In the genomic region with DNA sequence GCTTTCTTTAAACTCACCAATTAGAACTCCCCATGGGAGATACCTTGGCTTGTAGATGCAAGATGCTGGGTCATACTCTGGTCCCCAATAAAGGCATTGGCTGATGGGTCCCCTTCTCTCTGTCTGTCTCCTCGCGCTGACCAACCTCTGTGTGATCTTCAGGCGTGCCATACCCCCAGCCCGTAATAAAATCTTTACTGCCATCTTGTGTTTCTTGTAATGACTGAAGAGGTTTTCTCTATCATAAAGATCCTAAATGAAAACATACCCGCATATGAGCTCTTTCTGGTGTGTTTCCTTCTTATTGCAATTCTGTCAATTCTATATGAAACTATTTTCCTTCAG, we compare ENCODE assay signal across 12 cellular contexts. TPM values are rescaled to one million over a fixed set of nuclear protein-coding genes. Genes with fewer than 3 reads are reported as not detected.
DNase-seq lines count a peak whose midpoint lies in the region; ATAC-seq, FAIRE-seq and TF ChIP-seq lines count a peak whose summit lies in the region.
"Not testable (repeated sequence)": the region's sequence is repeated elsewhere in the genome, so short reads cannot be mapped to it uniquely, and the experiment has no call there.
"Had no signal": no experiment of that assay in that cellular context is flagged by ENCODE, and none has a peak within 500 bp of the region (broad histone marks: within the 10 kb centered on the region; RNA-seq: fewer than 3 reads in every experiment).

No MANE protein-coding gene starts in this region.

- H4K20me1 ChIP-seq in GM23248 (ENCODE audit: insufficient read depth); OCI-LY3 (ENCODE audit: insufficient read depth, low read length): not testable (repeated sequence)

- not testable (repeated sequence) for H2BK5ac ChIP-seq in mesendoderm (ENCODE audit: low read length)

- H3K27me3 ChIP-seq in CD8-positive, alpha-beta memory T cell (ENCODE audit: insufficient read depth, low read length, poor library complexity, severe bottlenecking); GM23248 (replicated peaks; ENCODE audit: insufficient read depth); OCI-LY3 (ENCODE audit: low read depth, low read length); mesendoderm (ENCODE audit: insufficient read depth, low read length, poor library complexity): not testable (repeated sequence)

- not testable (repeated sequence) for H3K9me2 ChIP-seq in GM23248 (ENCODE audit: insufficient read depth)

- ATAC-seq in WTC11: peak; percentile 36; the same call in 1 of the 2 replicates

- H3K23ac ChIP-seq in mesendoderm (ENCODE audit: low read length): not testable (repeated sequence)

- H3K36me3 ChIP-seq in CD8-positive, alpha-beta memory T cell (ENCODE audit: insufficient read depth, low read length); GM23248 (ENCODE audit: low read depth); OCI-LY3 (replicated peaks; ENCODE audit: low read depth, low read length); mesendoderm (ENCODE audit: control insufficient read depth, insufficient read depth, low read length): not testable (repeated sequence)

- H3K36me3 Mint-ChIP-seq in CD8-positive, alpha-beta memory T cell; WTC11: not testable (repeated sequence)

- in situ Hi-C loops in GM23248 (cut with MboI): not testable (repeated sequence)

- H3K79me1 ChIP-seq in mesendoderm (ENCODE audit: low read length): not testable (repeated sequence)

- not testable (repeated sequence) for H4K8ac ChIP-seq in mesendoderm (ENCODE audit: low read depth, low read length)

- H3K4me3 Mint-ChIP-seq in CD8-positive, alpha-beta memory T cell; WTC11: not testable (repeated sequence)

- H3K27ac ChIP-seq in CD8-positive, alpha-beta memory T cell (ENCODE audit: low read depth, low read length): peak overlapping the region; percentile 33
- H3K27ac ChIP-seq in GM23248; mesendoderm (ENCODE audit: low read depth, low read length): not testable (repeated sequence)
- H3K27ac ChIP-seq in OCI-LY3 (ENCODE audit: low read length): peak overlapping the region; percentile 77

- not testable (repeated sequence) for H3K27ac Mint-ChIP-seq in CD8-positive, alpha-beta memory T cell; WTC11

- peak; percentile 19; the same call in 1 of the 2 replicates for TF ChIP-seq CTCF in OCI-LY3 (IDR thresholded peaks at IDR 0.05; ENCODE audit: low read depth, low read length)
- TF ChIP-seq CTCF in WTC11 (IDR thresholded peaks at IDR 0.05); foreskin fibroblast (IDR thresholded peaks at IDR 0.05; ENCODE audit: low read depth, low read length): not testable (repeated sequence)

- H3K4me2 ChIP-seq in GM23248 (ENCODE audit: unreplicated experiment); mesendoderm (ENCODE audit: low read length): not testable (repeated sequence)
- peak overlapping the region; percentile 69 for H3K4me2 ChIP-seq in OCI-LY3 (ENCODE audit: low read length)

- H3K56ac ChIP-seq in mesendoderm (ENCODE audit: low read length): not testable (repeated sequence)

- H4K5ac ChIP-seq in mesendoderm (ENCODE audit: low read length): not testable (repeated sequence)

- not testable (repeated sequence) for H3K79me2 ChIP-seq in GM23248 (ENCODE audit: insufficient read depth); OCI-LY3 (ENCODE audit: low read length); mesendoderm (ENCODE audit: control insufficient read depth, insufficient read depth, low read length)

- H3K9ac ChIP-seq in GM23248; mesendoderm (ENCODE audit: low read length): not testable (repeated sequence)
- peak overlapping the region; percentile 57 for H3K9ac ChIP-seq in OCI-LY3 (ENCODE audit: low read length)

- H2AFZ ChIP-seq in GM23248: peak overlapping the region; percentile 76
- H2AFZ ChIP-seq in OCI-LY3 (ENCODE audit: low read depth, low read length): peak overlapping the region; percentile 62

- not testable (repeated sequence) for H3K4me3 ChIP-seq in CD8-positive, alpha-beta memory T cell (ENCODE audit: low read length); GM23248; mesendoderm (ENCODE audit: low read length)
- H3K4me3 ChIP-seq in OCI-LY3 (ENCODE audit: low read length): peak overlapping the region; percentile 65
- peak overlapping the region; percentile 5 to 45 for H3K4me3 ChIP-seq in foreskin fibroblast (ENCODE audit: low read depth in 1 of 2, low read length in 2 of 2)

- 89 to 96% methylated on average over 5 of the region's 5 CpGs for WGBS in GM23248 (ENCODE audit: low coverage in 1 of 2, low lambda C conversion rate in 2 of 2, missing lambda C conversion rate in 2 of 2), 2 experiments
- no CpG with 5 or more reads among the region's 5 CpGs for WGBS in mesendoderm (ENCODE audit: extremely low coverage, insufficient coverage, low lambda C conversion rate)

- not testable (repeated sequence) for H3K4ac ChIP-seq in mesendoderm (ENCODE audit: low read depth, low read length)

- H3K4me1 ChIP-seq in CD8-positive, alpha-beta memory T cell (ENCODE audit: insufficient read depth, low read length); GM23248 (ENCODE audit: insufficient read depth); OCI-LY3 (ENCODE audit: low read length); mesendoderm (ENCODE audit: control insufficient read depth, low read depth, low read length): not testable (repeated sequence)

- not testable (repeated sequence) for H3K4me1 Mint-ChIP-seq in CD8-positive, alpha-beta memory T cell; WTC11

- not testable (repeated sequence) for H2BK15ac ChIP-seq in mesendoderm (replicated peaks; ENCODE audit: low read depth)

- not testable (repeated sequence) for H2AK5ac ChIP-seq in mesendoderm (ENCODE audit: low read length)

- H3K27me3 Mint-ChIP-seq in CD8-positive, alpha-beta memory T cell: peaks cover 6 to 32% of the 10 kb centered on the region in 2 donors
- H3K27me3 Mint-ChIP-seq in WTC11 (ENCODE audit: low read depth): not testable (repeated sequence)

- POLR2A ChIA-PET in CD8-positive, alpha-beta memory T cell (lab: Charles Lee); WTC11 (lab: Charles Lee): not testable (repeated sequence)

- CTCF ChIA-PET in CD8-positive, alpha-beta memory T cell (lab: Charles Lee): interaction anchor here (0.6 kb wide), 1 partner anchor 75 kb away, joined by 5 read pairs; no protein-coding TSS in a partner anchor
- CTCF ChIA-PET in WTC11 (lab: Charles Lee): interaction anchor here (0.6 to 1.9 kb wide), 4 partner anchors 60 to 178 kb away, joined by 3 to 6 read pairs (median 4); no protein-coding TSS in a partner anchor

- not testable (repeated sequence) for DNase-seq in CD8-positive, alpha-beta memory T cell; GM23248; HTR-8/SVneo (ENCODE audit: insufficient read length, low spot score); WTC11 (ENCODE audit: low spot score); foreskin fibroblast
- DNase-seq in mesendoderm: peak; percentile 10
- peak; percentile 39 for DNase-seq in superior temporal gyrus (ENCODE audit: extremely low spot score)

- not testable (repeated sequence) for H3K18ac ChIP-seq in mesendoderm (ENCODE audit: low read length)

- FAIRE-seq in HTR-8/SVneo (lab: Jason Lieb, UNC): peak; percentile 71

- not testable (repeated sequence) for H2BK120ac ChIP-seq in mesendoderm (ENCODE audit: low read depth, low read length)

- not testable (repeated sequence) for H3K9me3 Mint-ChIP-seq in CD8-positive, alpha-beta memory T cell; WTC11

- not testable (repeated sequence) for H3F3A ChIP-seq in GM23248 (ENCODE audit: insufficient read depth)

- H3K9me3 ChIP-seq in CD8-positive, alpha-beta memory T cell (ENCODE audit: low read length); GM23248 (ENCODE audit: low read depth); OCI-LY3 (ENCODE audit: insufficient read depth, low read length): not testable (repeated sequence)

RNA-seq across cellular contexts. Expression of gene CR1, which starts 24.4 kb away (rescaled TPM):
- 1 to 10 TPM; 3.7 to 4.2 TPM for total RNA-seq in CD8-positive, alpha-beta memory T cell
- 2.3 TPM for polyA plus RNA-seq in CD8-positive, alpha-beta memory T cell
- total RNA-seq in GM23248 (2014; rRNA removed; shearing (Covaris generic)): not detected in 2 replicates
- not detected in 2 replicates for polyA plus RNA-seq in GM23248 (2016; fragmentation: Nextera tagmentation; extraction: Ambion mirVana)
- 0.13 to 0.34 TPM (median 0.30 TPM) in 3 replicates for total RNA-seq in WTC11 (2021)
- 0.10 TPM for polyA plus RNA-seq in mesendoderm (2013, experiment 1 of 2)
- polyA plus RNA-seq in mesendoderm (2013, experiment 2 of 2): 0.07 TPM
- total RNA-seq: Caco-2, H4 had no signal
- polyA plus RNA-seq: A549, BJ had no signal
